ENCODE assay signal across 14 cellular contexts in the genomic region with DNA sequence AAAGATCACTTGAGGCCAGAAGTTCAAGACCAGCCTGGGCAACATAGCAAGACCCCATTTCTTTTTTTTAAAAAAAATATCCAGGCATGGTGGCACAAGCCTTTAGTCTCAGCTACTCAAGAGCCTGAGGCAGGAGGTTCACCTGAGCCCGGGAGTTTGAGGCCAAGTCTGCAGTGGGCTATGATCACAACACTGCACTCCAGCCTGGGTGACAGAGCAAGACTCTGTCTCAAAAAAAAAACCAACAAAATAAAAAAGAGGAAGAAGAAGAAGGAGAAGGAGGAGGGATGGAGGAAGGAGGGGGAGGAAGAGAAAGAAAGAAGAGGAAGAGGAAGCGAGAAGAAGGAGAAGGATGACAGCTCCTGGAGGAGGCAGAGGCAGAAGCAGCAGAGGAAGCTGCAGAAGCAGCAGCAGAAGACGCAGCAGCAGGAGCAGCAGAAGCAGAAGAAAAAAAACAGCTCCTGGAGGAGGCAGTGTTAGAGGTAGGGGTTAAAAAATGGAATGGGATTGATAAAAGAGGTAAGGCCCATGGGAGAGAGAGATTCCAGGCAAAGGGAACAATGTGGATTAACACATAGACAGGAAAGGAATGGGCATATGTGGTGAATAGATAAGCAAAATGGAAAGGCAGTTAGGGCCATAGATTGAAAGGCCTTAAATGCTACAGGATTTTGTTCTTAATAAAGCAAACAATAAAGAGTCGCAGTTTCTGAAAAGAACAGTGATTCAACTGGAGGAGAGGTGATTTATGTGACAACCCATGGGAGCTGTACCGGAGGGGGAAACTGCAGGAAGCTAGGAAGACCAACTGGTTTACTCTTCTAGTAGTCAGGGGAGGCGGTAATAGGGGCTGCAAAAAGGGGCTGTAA. TPM values are rescaled to one million over a fixed set of nuclear protein-coding genes. Genes with fewer than 3 reads are reported as not detected.
A peak's percentile ranks its signal among the peaks of the same experiment; 100 is the strongest.
DNase-seq lines count a peak whose midpoint lies in the region; ATAC-seq lines count a peak whose summit lies in the region.
"Had no signal": no experiment of that assay in that cellular context is flagged by ENCODE, and none has a peak within 500 bp of the region (broad histone marks: within the 10 kb centered on the region; RNA-seq: fewer than 3 reads in every experiment).

No MANE protein-coding gene starts in this region.

- no peaks in the 10 kb centered on the region for H3K9me3 Mint-ChIP-seq in stimulated activated naive B cell treated with anti-CD40 and anti-IgM and Interleukin-4, amounts not matched to agents 10 μg/mL and 1 μg/mL and 100 μg/mL, for 72 hours
- H3K9me3 Mint-ChIP-seq: activated T-cell treated with anti-CD3 and anti-CD28 coated beads, Interleukin-2, amount 50 U/mL, for 24 hours had no signal

- H3K4me3 Mint-ChIP-seq in stimulated activated naive B cell treated with anti-CD40 and anti-IgM and Interleukin-4, amounts not matched to agents 10 μg/mL and 1 μg/mL and 100 μg/mL, for 72 hours: no peak overlapping the region
- H3K4me3 Mint-ChIP-seq: activated T-cell treated with anti-CD3 and anti-CD28 coated beads, Interleukin-2, amount 50 U/mL, for 24 hours had no signal

- peak; percentile 89 for DNase-seq in SIG-M5 treated with dmso at 0.1 percent for 504 hours (lab: John Stamatoyannopoulos, UW; ENCODE audit: unreplicated experiment)
- peak; percentile 75 for DNase-seq in glomerular endothelial cell (ENCODE audit: extremely low read depth, low read depth, low spot score)
- DNase-seq in stimulated activated naive B cell treated with anti-CD40 and anti-IgM and Interleukin-4, amounts not matched to agents 10 μg/mL and 1 μg/mL and 100 μg/mL, for 72 hours: peak; percentile 2
- DNase-seq in NCI-H128 (lab: John Stamatoyannopoulos, UW; ENCODE audit: unreplicated experiment): no peak
- DNase-seq in NCI-H748 (lab: John Stamatoyannopoulos, UW; ENCODE audit: unreplicated experiment): no peak
- no peak for DNase-seq in NK-92 (lab: John Stamatoyannopoulos, UW; ENCODE audit: unreplicated experiment)
- DNase-seq: activated CD4-positive, CD25-positive, alpha-beta regulatory T cell treated with anti-CD3 and anti-CD28 coated beads, Interleukin-2, amount 50 U/mL, for 72 hours; activated T-cell treated with anti-CD3 and anti-CD28 coated beads, Interleukin-2, amount 50 U/mL, for 24 hours; Calu3; effector CD8-positive, alpha-beta T cell; glutamatergic neuron; NCI-H1105; NCI-H524 treated with DMSO at 0.1 percent for 48 hours had no signal

- no peak overlapping the region for H3K27ac Mint-ChIP-seq in stimulated activated naive B cell treated with anti-CD40 and anti-IgM and Interleukin-4, amounts not matched to agents 10 μg/mL and 1 μg/mL and 100 μg/mL, for 72 hours
- H3K27ac Mint-ChIP-seq: activated T-cell treated with anti-CD3 and anti-CD28 coated beads, Interleukin-2, amount 50 U/mL, for 24 hours had no signal

- no peaks in the 10 kb centered on the region for H3K27me3 Mint-ChIP-seq in stimulated activated naive B cell treated with anti-CD40 and anti-IgM and Interleukin-4, amounts not matched to agents 10 μg/mL and 1 μg/mL and 100 μg/mL, for 72 hours
- H3K27me3 Mint-ChIP-seq: activated T-cell treated with anti-CD3 and anti-CD28 coated beads, Interleukin-2, amount 50 U/mL, for 24 hours had no signal

- peaks cover 12 to 21% of the 10 kb centered on the region in 2 donors for H3K4me1 Mint-ChIP-seq in stimulated activated naive B cell treated with anti-CD40 and anti-IgM and Interleukin-4, amounts not matched to agents 10 μg/mL and 1 μg/mL and 100 μg/mL, for 72 hours

- peaks cover 2 to 6% of the 10 kb centered on the region in 2 donors for H3K36me3 Mint-ChIP-seq in stimulated activated naive B cell treated with anti-CD40 and anti-IgM and Interleukin-4, amounts not matched to agents 10 μg/mL and 1 μg/mL and 100 μg/mL, for 72 hours

- ATAC-seq in HG03432 (IDR thresholded peaks at IDR 0.05; ENCODE audit: unreplicated experiment): peak; percentile 49
- ATAC-seq in stimulated activated naive B cell treated with anti-CD40 and anti-IgM and Interleukin-4, amounts not matched to agents 10 μg/mL and 1 μg/mL and 100 μg/mL, for 72 hours (replicated peaks): peak; percentile 77 to 84

RNA-seq across cellular contexts. Expression of gene PRCP, which starts 10.9 kb away (rescaled TPM):
- total RNA-seq in glomerular endothelial cell: 138 and 215 TPM in 2 replicates

RNA-seq across cellular contexts. Expression of gene DDIAS, which starts 12.2 kb away (rescaled TPM):
- total RNA-seq in glomerular endothelial cell: 1.2 and 4.2 TPM in 2 replicates

Comparison
In these comparisons a context has a peak if more than half of its experiments do, and no peak if none do; other contexts are left out.
1. DNase-seq: peak in SIG-M5 treated with dmso at 0.1 percent for 504 hours (single experiment), glomerular endothelial cell (single experiment) and stimulated activated naive B cell treated with anti-CD40 and anti-IgM and Interleukin-4, amounts not matched to agents 10 μg/mL and 1 μg/mL and 100 μg/mL, for 72 hours (single experiment); none in NCI-H128 (single experiment), NCI-H748 (single experiment) and NK-92 (single experiment).